ENCODE assay signal across 17 cellular contexts in the genomic region with DNA sequence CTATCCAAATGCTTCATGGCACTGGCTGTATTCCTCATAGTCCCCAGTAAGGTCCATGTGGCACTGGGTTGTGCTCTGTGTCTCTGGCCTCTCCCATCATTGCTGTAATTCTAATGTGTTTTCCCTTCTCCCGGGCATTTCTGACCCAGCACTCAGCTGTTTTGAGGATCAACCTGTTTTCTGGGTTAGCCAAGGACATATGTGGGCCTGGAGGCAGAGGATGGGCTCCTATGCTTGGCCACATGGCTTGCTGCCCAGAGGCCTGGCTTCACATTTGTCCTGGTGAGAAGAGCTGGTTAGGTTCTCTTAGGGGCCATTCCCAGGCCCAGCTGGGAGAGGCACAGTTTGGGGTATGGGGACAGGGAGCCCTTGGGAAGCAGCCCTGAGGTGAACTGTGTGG.
DNase-seq lines count a peak whose midpoint lies in the region; ATAC-seq and TF ChIP-seq lines count a peak whose summit lies in the region.
"Had no signal": no experiment of that assay in that cellular context is flagged by ENCODE, and none has a peak within 500 bp of the region (broad histone marks: within the 10 kb centered on the region; RNA-seq: fewer than 3 reads in every experiment).

No MANE protein-coding gene starts in this region.

- DNase-seq in DMS 273 (lab: John Stamatoyannopoulos, UW; ENCODE audit: unreplicated experiment) (peak; percentile 10), DMS 273 treated with DMSO at 0.1 percent for 48 hours (lab: John Stamatoyannopoulos, UW) (no peak), cerebellum (ENCODE audit: low spot score) (peak; percentile 59), thoracic aorta (ENCODE audit: low spot score) (no peak)
- no peak for DNase-seq in activated T-cell treated with anti-CD3 and anti-CD28 coated beads, Interleukin-2, amount 50 U/mL, for 72 hours
- DNase-seq in activated CD8-positive, alpha-beta memory T cell treated with anti-CD3 and anti-CD28 coated beads, Interleukin-2, amount 50 U/mL, for 48 hours = no peak
- DNase-seq in activated CD4-positive, alpha-beta T cell treated with anti-CD3 and anti-CD28 coated beads, Interleukin-2, amount 10 ng/mL, durations not matched to agents 24 days and 14 days = no peak
- DNase-seq: AML-193; Caco-2; CD4-positive, alpha-beta T cell; DMS79 treated with DMSO at 0.1 percent for 48 hours; GM23248; HCEC 1CT had no signal

- no peak overlapping the region for H3K4me3 Mint-ChIP-seq in activated T-cell treated with anti-CD3 and anti-CD28 coated beads, Interleukin-2, amount 50 U/mL, for 72 hours
- no peak overlapping the region for H3K4me3 Mint-ChIP-seq in activated CD4-positive, alpha-beta T cell treated with anti-CD3 and anti-CD28 coated beads, Interleukin-2, amount 10 ng/mL, durations not matched to agents 24 days and 14 days
- H3K4me3 Mint-ChIP-seq: CD4-positive, alpha-beta T cell had no signal

- no peaks in the 10 kb centered on the region for H3K36me3 ChIP-seq in thoracic aorta

- H3K27me3 Mint-ChIP-seq in activated T-cell treated with anti-CD3 and anti-CD28 coated beads, Interleukin-2, amount 50 U/mL, for 72 hours (ENCODE audit: low read depth) = peaks cover 8% of the 10 kb centered on the region
- H3K27me3 Mint-ChIP-seq in activated CD4-positive, alpha-beta T cell treated with anti-CD3 and anti-CD28 coated beads, Interleukin-2, amount 10 ng/mL, durations not matched to agents 24 days and 14 days = no peaks in the 10 kb centered on the region

- no peak for TF ChIP-seq CTCF in thoracic aorta (IDR thresholded peaks at IDR 0.05)

- no peaks in the 10 kb centered on the region for H3K9me3 ChIP-seq in thoracic aorta
- H3K9me3 ChIP-seq: A549, Caco-2 had no signal

- no peaks in the 10 kb centered on the region for H3K27me3 ChIP-seq in thoracic aorta (replicated peaks; ENCODE audit: insufficient read depth)

- peaks cover 13 to 17% of the 10 kb centered on the region in 2 donors for H3K4me1 ChIP-seq in thoracic aorta (ENCODE audit: control insufficient read depth in 1 of 2, low read depth in 2 of 2)
- H3K4me1 ChIP-seq: A549, Caco-2 had no signal

- H3K36me3 Mint-ChIP-seq in activated T-cell treated with anti-CD3 and anti-CD28 coated beads, Interleukin-2, amount 50 U/mL, for 72 hours (ENCODE audit: insufficient read depth in 2 of 2) = no peaks in the 10 kb centered on the region
- no peaks in the 10 kb centered on the region for H3K36me3 Mint-ChIP-seq in activated CD4-positive, alpha-beta T cell treated with anti-CD3 and anti-CD28 coated beads, Interleukin-2, amount 10 ng/mL, durations not matched to agents 24 days and 14 days (ENCODE audit: low read depth)

- H3K27ac ChIP-seq in thoracic aorta = peak overlapping the region; percentile 16 to 55
- H3K27ac ChIP-seq: 22Rv1, A549, C4-2B, GM23248 had no signal

- H3K4me1 Mint-ChIP-seq in activated T-cell treated with anti-CD3 and anti-CD28 coated beads, Interleukin-2, amount 50 U/mL, for 72 hours (ENCODE audit: low read depth) = no peaks in the 10 kb centered on the region
- no peaks in the 10 kb centered on the region for H3K4me1 Mint-ChIP-seq in activated CD4-positive, alpha-beta T cell treated with anti-CD3 and anti-CD28 coated beads, Interleukin-2, amount 10 ng/mL, durations not matched to agents 24 days and 14 days

- no peak overlapping the region for H3K27ac Mint-ChIP-seq in activated T-cell treated with anti-CD3 and anti-CD28 coated beads, Interleukin-2, amount 50 U/mL, for 72 hours
- no peak overlapping the region for H3K27ac Mint-ChIP-seq in activated CD4-positive, alpha-beta T cell treated with anti-CD3 and anti-CD28 coated beads, Interleukin-2, amount 10 ng/mL, durations not matched to agents 24 days and 14 days
- H3K27ac Mint-ChIP-seq: CD4-positive, alpha-beta T cell had no signal

- intact Hi-C loops in activated CD4-positive, alpha-beta T cell treated with anti-CD3 and anti-CD28 coated beads, Interleukin-2, amount 10 ng/mL, durations not matched to agents 24 days and 14 days (cut with micrococcal nuclease) = no loop called here

- H3K4me3 ChIP-seq in thoracic aorta = no peak overlapping the region
- H3K4me3 ChIP-seq: A549, GM12878, GM23248 had no signal

- no peaks in the 10 kb centered on the region for H3K9me3 Mint-ChIP-seq in activated T-cell treated with anti-CD3 and anti-CD28 coated beads, Interleukin-2, amount 50 U/mL, for 72 hours
- no peaks in the 10 kb centered on the region for H3K9me3 Mint-ChIP-seq in activated CD4-positive, alpha-beta T cell treated with anti-CD3 and anti-CD28 coated beads, Interleukin-2, amount 10 ng/mL, durations not matched to agents 24 days and 14 days
- H3K9me3 Mint-ChIP-seq: CD4-positive, alpha-beta T cell had no signal

- ATAC-seq in thoracic aorta (ENCODE audit: insufficient number of reproducible peaks, low FRiP score, low read depth) = no peak
- no peak for ATAC-seq in activated T-cell treated with anti-CD3 and anti-CD28 coated beads, Interleukin-2, amount 50 U/mL, for 72 hours (replicated peaks in 1 of 2)
- ATAC-seq: A549, GM12878 had no signal

Comparison
In these comparisons a context has a peak if more than half of its experiments do, and no peak if none do; other contexts are left out.
1. DNase-seq: peak in DMS 273 (single experiment) and cerebellum (single experiment); none in DMS 273 treated with DMSO at 0.1 percent for 48 hours (single experiment), thoracic aorta (single experiment), activated T-cell treated with anti-CD3 and anti-CD28 coated beads, Interleukin-2, amount 50 U/mL, for 72 hours (0 of 2), activated CD8-positive, alpha-beta memory T cell treated with anti-CD3 and anti-CD28 coated beads, Interleukin-2, amount 50 U/mL, for 48 hours (single experiment) and activated CD4-positive, alpha-beta T cell treated with anti-CD3 and anti-CD28 coated beads, Interleukin-2, amount 10 ng/mL, durations not matched to agents 24 days and 14 days (single experiment).